In the genomic region with DNA sequence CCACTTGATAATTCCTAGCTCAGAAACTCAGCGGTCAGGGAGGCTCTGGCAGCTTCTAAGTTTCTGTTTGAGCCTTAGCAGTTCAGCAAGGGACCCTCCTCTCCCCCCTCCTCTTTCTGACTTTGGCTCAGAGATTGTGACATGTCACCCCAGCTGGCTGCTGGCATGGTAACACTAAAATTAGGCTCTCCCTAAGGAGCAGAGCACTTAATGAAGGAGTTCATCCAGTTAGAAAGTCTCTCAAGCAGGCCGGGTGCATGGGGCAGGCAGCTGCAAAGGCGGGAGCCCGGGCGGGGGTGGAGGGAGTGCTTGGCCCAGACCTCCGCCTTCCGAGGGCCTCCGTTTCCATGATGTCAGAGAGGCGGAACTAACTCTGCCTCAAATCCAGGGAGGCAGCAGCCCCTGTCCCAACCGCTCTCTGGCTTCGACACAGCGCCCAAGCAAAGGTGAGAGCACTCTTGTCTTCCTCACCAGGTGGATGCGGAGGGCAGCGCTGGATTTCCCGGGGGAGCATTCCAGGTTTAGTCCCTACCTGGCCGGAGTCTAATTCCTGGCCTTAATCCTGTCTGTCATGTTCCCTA, we compare ENCODE assay signal across 9 cellular contexts.
DNase-seq lines count a peak whose midpoint lies in the region; ATAC-seq, FAIRE-seq and TF ChIP-seq lines count a peak whose summit lies in the region.
"Had no signal": no experiment of that assay in that cellular context is flagged by ENCODE, and none has a peak within 500 bp of the region (broad histone marks: within the 10 kb centered on the region; RNA-seq: fewer than 3 reads in every experiment).

No MANE protein-coding gene starts in this region.

- H3K9me3 Mint-ChIP-seq in activated CD4-positive, alpha-beta memory T cell treated with anti-CD3 and anti-CD28 coated beads, Interleukin-2, amount 10 ng/mL, durations not matched to agents 7 days and 5 days = no peaks in the 10 kb centered on the region

- H3K4me1 Mint-ChIP-seq in activated CD4-positive, alpha-beta memory T cell treated with anti-CD3 and anti-CD28 coated beads, Interleukin-2, amount 10 ng/mL, durations not matched to agents 7 days and 5 days = peaks cover 2% of the 10 kb centered on the region

- H3K4me3 ChIP-seq in BE2C (ENCODE audit: low read depth, low read length) (no peak overlapping the region), esophagus (ENCODE audit: low read depth in 1 of 2, low read length in 2 of 2) (no peak overlapping the region), mucosa of descending colon (no peak overlapping the region), breast epithelium (peak overlapping the region in 1 of 3 donors; percentile 12)

- ATAC-seq in mucosa of descending colon (peak; percentile 56), HG03342 (IDR thresholded peaks at IDR 0.05; ENCODE audit: unreplicated experiment) (no peak)

- no peak for FAIRE-seq in H54 (lab: Jason Lieb, UNC)

- POLR2A ChIA-PET in activated CD4-positive, alpha-beta memory T cell treated with anti-CD3 and anti-CD28 coated beads, Interleukin-2, amount 10 ng/mL, durations not matched to agents 7 days and 5 days (lab: Charles Lee) = no interaction called here

- no peak overlapping the region for H3K4me3 Mint-ChIP-seq in activated CD4-positive, alpha-beta memory T cell treated with anti-CD3 and anti-CD28 coated beads, Interleukin-2, amount 10 ng/mL, durations not matched to agents 7 days and 5 days

- DNase-seq in BE2C = peak; percentile 36
- peak; percentile 29 for DNase-seq in NCI-H345 treated with DMSO at 0.1 percent for 48 hours (lab: John Stamatoyannopoulos, UW; ENCODE audit: unreplicated experiment)
- DNase-seq in mucosa of descending colon = peak; percentile 62 to 70 (median 64)
- no peak for DNase-seq in activated CD4-positive, alpha-beta memory T cell treated with anti-CD3 and anti-CD28 coated beads, Interleukin-2, amount 10 ng/mL, durations not matched to agents 7 days and 5 days
- DNase-seq in breast epithelium (ENCODE audit: low spot score in 2 of 2) = no peak
- DNase-seq in H54 (ENCODE audit: insufficient read length, low spot score) = no peak
- DNase-seq: NCI-H146 had no signal

- TF ChIP-seq POLR2A in breast epithelium (IDR thresholded peaks at IDR 0.05) = no peak
- no peak for TF ChIP-seq POLR2A in H54 (IDR thresholded peaks at IDR 0.05; ENCODE audit: low read depth, low read length)

- H3K27me3 ChIP-seq in BE2C (no peaks in the 10 kb centered on the region), esophagus (ENCODE audit: control insufficient read depth in 1 of 2, insufficient read depth in 2 of 2, low read length in 2 of 2) (no peaks in the 10 kb centered on the region), breast epithelium (no peaks in the 10 kb centered on the region)

- no peak overlapping the region for H3K27ac Mint-ChIP-seq in activated CD4-positive, alpha-beta memory T cell treated with anti-CD3 and anti-CD28 coated beads, Interleukin-2, amount 10 ng/mL, durations not matched to agents 7 days and 5 days

- intact Hi-C loops in mucosa of descending colon (cut with DNase I, micrococcal nuclease) (no loop called here), breast epithelium (cut with DNase I; ENCODE audit: low total_unique reads) (loop anchor here (10.0 kb wide), 1 partner anchor 1876 kb away; no protein-coding TSS in a partner anchor)

- WGBS in esophagus, 2 donors = 76 to 77% methylated on average over 16 of the region's 16 CpGs

- H3K36me3 ChIP-seq in BE2C (peaks cover 3% of the 10 kb centered on the region; the same call in 1 of the 2 replicates), esophagus (ENCODE audit: control insufficient read depth in 2 of 2, insufficient read depth in 2 of 2, low read length in 1 of 2) (peaks cover 7 to 17% of the 10 kb centered on the region in 2 donors), mucosa of descending colon (ENCODE audit: low read depth) (peaks cover 3% of the 10 kb centered on the region), breast epithelium (no peaks in the 10 kb centered on the region)

- CTCF ChIA-PET in activated CD4-positive, alpha-beta memory T cell treated with anti-CD3 and anti-CD28 coated beads, Interleukin-2, amount 10 ng/mL, durations not matched to agents 7 days and 5 days (lab: Charles Lee) = no interaction called here

- H3K9me3 ChIP-seq in BE2C = no peaks in the 10 kb centered on the region
- H3K9me3 ChIP-seq in esophagus (ENCODE audit: control insufficient read depth in 2 of 2, insufficient read depth in 1 of 2, low read depth in 1 of 2, low read length in 1 of 2) = no peaks in the 10 kb centered on the region
- H3K9me3 ChIP-seq in mucosa of descending colon = no peaks in the 10 kb centered on the region
- no peaks in the 10 kb centered on the region for H3K9me3 ChIP-seq in breast epithelium

- peak overlapping the region; percentile 35 to 50 for H3K27ac ChIP-seq in esophagus (ENCODE audit: low read depth in 2 of 2, low read length in 1 of 2)
- peak overlapping the region in 1 of 2 donors; percentile 61 for H3K27ac ChIP-seq in breast epithelium

- H3K36me3 Mint-ChIP-seq in activated CD4-positive, alpha-beta memory T cell treated with anti-CD3 and anti-CD28 coated beads, Interleukin-2, amount 10 ng/mL, durations not matched to agents 7 days and 5 days (ENCODE audit: low read depth) = no peaks in the 10 kb centered on the region

- no peaks in the 10 kb centered on the region for H3K27me3 Mint-ChIP-seq in activated CD4-positive, alpha-beta memory T cell treated with anti-CD3 and anti-CD28 coated beads, Interleukin-2, amount 10 ng/mL, durations not matched to agents 7 days and 5 days

- H3K4me1 ChIP-seq in BE2C = no peaks in the 10 kb centered on the region
- peaks cover 2 to 11% of the 10 kb centered on the region in 2 donors for H3K4me1 ChIP-seq in esophagus (ENCODE audit: control insufficient read depth in 2 of 2, insufficient read depth in 2 of 2, low read length in 1 of 2)
- peaks cover 2% of the 10 kb centered on the region for H3K4me1 ChIP-seq in mucosa of descending colon (ENCODE audit: low read depth)
- no peaks in the 10 kb centered on the region for H3K4me1 ChIP-seq in breast epithelium

- TF ChIP-seq CTCF in BE2C (IDR thresholded peaks at IDR 0.05; ENCODE audit: low read depth, low read length) (no peak), mucosa of descending colon (IDR thresholded peaks at IDR 0.05) (no peak), breast epithelium (IDR thresholded peaks at IDR 0.05) (no peak)

Comparison
In these comparisons a context has a peak if more than half of its experiments do, and no peak if none do; other contexts are left out.
1. DNase-seq: peak in BE2C (single experiment), NCI-H345 treated with DMSO at 0.1 percent for 48 hours (single experiment) and mucosa of descending colon (3 of 3); none in activated CD4-positive, alpha-beta memory T cell treated with anti-CD3 and anti-CD28 coated beads, Interleukin-2, amount 10 ng/mL, durations not matched to agents 7 days and 5 days (single experiment), breast epithelium (0 of 2) and H54 (single experiment).